20 cellular contexts compared by ENCODE assay signal in genomic region chr1:184568148-184568547, GRCh38.
A peak's percentile ranks its signal among the peaks of the same experiment; 100 is the strongest.
DNase-seq lines count a peak whose midpoint lies in the region; ATAC-seq, FAIRE-seq and TF ChIP-seq lines count a peak whose summit lies in the region.
"Had no signal": no experiment of that assay in that cellular context is flagged by ENCODE, and none has a peak within 500 bp of the region (broad histone marks: within the 10 kb centered on the region; RNA-seq: fewer than 3 reads in every experiment).

No MANE protein-coding gene starts in this region.

- H3K4me1 ChIP-seq in mucosa of descending colon (ENCODE audit: low read depth) = peaks cover 15% of the 10 kb centered on the region
- H3K4me1 ChIP-seq in kidney (ENCODE audit: control insufficient read depth in 1 of 2, insufficient read depth in 1 of 2, low read depth in 1 of 2, low read length in 2 of 2) = no peaks in the 10 kb centered on the region

- H3K36me3 ChIP-seq in mucosa of descending colon (ENCODE audit: low read depth) = no peaks in the 10 kb centered on the region
- H3K36me3 ChIP-seq in kidney (ENCODE audit: control insufficient read depth in 1 of 2, insufficient read depth in 2 of 2, low read length in 2 of 2) = no peaks in the 10 kb centered on the region

- no peaks in the 10 kb centered on the region for H3K9me3 Mint-ChIP-seq in natural killer cell
- no peaks in the 10 kb centered on the region for H3K9me3 Mint-ChIP-seq in natural killer cell treated with Interleukin-12 subunit alpha and Interleukin-12 subunit beta and Interleukin-15 and Interleukin-18, amount 100 ng/mL, for 72 hours
- no peaks in the 10 kb centered on the region for H3K9me3 Mint-ChIP-seq in immature natural killer cell

- H3K27me3 Mint-ChIP-seq in natural killer cell (ENCODE audit: low read depth in 2 of 2) (no peaks in the 10 kb centered on the region), immature natural killer cell (ENCODE audit: low read depth in 3 of 3) (peaks cover 0 to 3% (median 0%) of the 10 kb centered on the region in 3 donors)
- H3K27me3 Mint-ChIP-seq in natural killer cell treated with Interleukin-12 subunit alpha and Interleukin-12 subunit beta and Interleukin-15 and Interleukin-18, amount 100 ng/mL, for 72 hours = no peaks in the 10 kb centered on the region

- no peak for FAIRE-seq in kidney (lab: Jason Lieb, UNC)
- FAIRE-seq: RCC 7860 had no signal

- DNase-seq in natural killer cell (no peak), immature natural killer cell (no peak), mucosa of descending colon (no peak), left ventricle myocardium superior (no peak), A172 (ENCODE audit: low spot score) (no peak), kidney (no peak)
- no peak for DNase-seq in natural killer cell treated with Interleukin-12 subunit alpha and Interleukin-12 subunit beta and Interleukin-15 and Interleukin-18, amount 100 ng/mL, for 72 hours (ENCODE audit: low spot score)
- DNase-seq in activated effector memory CD4-positive, alpha-beta T cell treated with anti-CD3 and anti-CD28 coated beads, Interleukin-2, amount 50 U/mL, for 16 hours = no peak
- DNase-seq: C1 segment of cervical spinal cord, GF-D8, GOT3, NCI-H1105 treated with DMSO at 0.1 percent for 48 hours, NCI-H1694 treated with DMSO at 0.1 percent for 48 hours, NCI-H2107, NCI-H2227 treated with DMSO at 0.1 percent for 48 hours, NCI-H524, SHP77 treated with DMSO at 0.1 percent for 48 hours had no signal

- no peak overlapping the region for H3K9ac ChIP-seq in kidney (ENCODE audit: low read length in 2 of 2)

- ATAC-seq in natural killer cell (no peak), mucosa of descending colon (peak; percentile 83), left ventricle myocardium superior (no peak)
- ATAC-seq in natural killer cell treated with Interleukin-12 subunit alpha and Interleukin-12 subunit beta and Interleukin-15 and Interleukin-18, amount 100 ng/mL, for 72 hours = no peak

- H3K4me1 Mint-ChIP-seq in natural killer cell (peaks cover 60 to 61% of the 10 kb centered on the region in 2 donors), immature natural killer cell (peaks cover 58 to 83% of the 10 kb centered on the region in 2 donors)
- peaks cover 36 to 37% of the 10 kb centered on the region in 2 donors for H3K4me1 Mint-ChIP-seq in natural killer cell treated with Interleukin-12 subunit alpha and Interleukin-12 subunit beta and Interleukin-15 and Interleukin-18, amount 100 ng/mL, for 72 hours (ENCODE audit: low read depth in 2 of 2)

- intact Hi-C loops in natural killer cell (cut with micrococcal nuclease) = no loop called here
- intact Hi-C loops in mucosa of descending colon (cut with DNase I, micrococcal nuclease) = no loop called here
- intact Hi-C loops in left ventricle myocardium superior (cut with micrococcal nuclease) = loop anchor here (5.0 to 10.0 kb wide), 3 partner anchors 94 to 493 kb away; partner anchors contain the start of gene C1orf21
- intact Hi-C loops in kidney (cut with DNase I) = no loop called here

- H3K4me3 Mint-ChIP-seq in natural killer cell (no peak overlapping the region), immature natural killer cell (peak overlapping the region in 4 of 5 donors; percentile 3 to 49 (median 32))
- H3K4me3 Mint-ChIP-seq in natural killer cell treated with Interleukin-12 subunit alpha and Interleukin-12 subunit beta and Interleukin-15 and Interleukin-18, amount 100 ng/mL, for 72 hours = no peak overlapping the region

- no peak overlapping the region for H3K4me3 ChIP-seq in mucosa of descending colon
- H3K4me3 ChIP-seq in kidney (ENCODE audit: low read length in 2 of 2) = no peak overlapping the region

- H3K36me3 Mint-ChIP-seq in natural killer cell = no peaks in the 10 kb centered on the region
- peaks cover 4% of the 10 kb centered on the region for H3K36me3 Mint-ChIP-seq in natural killer cell treated with Interleukin-12 subunit alpha and Interleukin-12 subunit beta and Interleukin-15 and Interleukin-18, amount 100 ng/mL, for 72 hours
- peaks cover 0 to 5% (median 4%) of the 10 kb centered on the region in 3 donors for H3K36me3 Mint-ChIP-seq in immature natural killer cell

- H3K27ac Mint-ChIP-seq in natural killer cell = peak overlapping the region; percentile 39 to 59
- peak overlapping the region in 1 of 2 donors; percentile 0 for H3K27ac Mint-ChIP-seq in natural killer cell treated with Interleukin-12 subunit alpha and Interleukin-12 subunit beta and Interleukin-15 and Interleukin-18, amount 100 ng/mL, for 72 hours
- H3K27ac Mint-ChIP-seq in immature natural killer cell = peak overlapping the region in 5 of 6 donors; percentile 9 to 67 (median 59)

- H3K27ac ChIP-seq in kidney (ENCODE audit: low read depth in 2 of 2, low read length in 2 of 2) = no peak overlapping the region
- H3K27ac ChIP-seq: 22Rv1, HL-60 had no signal

- H3K9me3 ChIP-seq in mucosa of descending colon (no peaks in the 10 kb centered on the region), kidney (ENCODE audit: control insufficient read depth in 1 of 2, low read length in 2 of 2) (no peaks in the 10 kb centered on the region)

- no peak for TF ChIP-seq CTCF in natural killer cell (IDR thresholded peaks at IDR 0.05)
- TF ChIP-seq CTCF in mucosa of descending colon (IDR thresholded peaks at IDR 0.05) = no peak
- no peak for TF ChIP-seq CTCF in kidney (IDR thresholded peaks at IDR 0.05; ENCODE audit: borderline replicate concordance, extremely low read depth, insufficient read depth)

Comparison
In these comparisons a context has a peak if more than half of its experiments do, and no peak if none do; other contexts are left out.
1. H3K4me3 Mint-ChIP-seq: peak in immature natural killer cell (4 of 5); none in natural killer cell (single experiment) and natural killer cell treated with Interleukin-12 subunit alpha and Interleukin-12 subunit beta and Interleukin-15 and Interleukin-18, amount 100 ng/mL, for 72 hours (single experiment).